In the genomic region with DNA sequence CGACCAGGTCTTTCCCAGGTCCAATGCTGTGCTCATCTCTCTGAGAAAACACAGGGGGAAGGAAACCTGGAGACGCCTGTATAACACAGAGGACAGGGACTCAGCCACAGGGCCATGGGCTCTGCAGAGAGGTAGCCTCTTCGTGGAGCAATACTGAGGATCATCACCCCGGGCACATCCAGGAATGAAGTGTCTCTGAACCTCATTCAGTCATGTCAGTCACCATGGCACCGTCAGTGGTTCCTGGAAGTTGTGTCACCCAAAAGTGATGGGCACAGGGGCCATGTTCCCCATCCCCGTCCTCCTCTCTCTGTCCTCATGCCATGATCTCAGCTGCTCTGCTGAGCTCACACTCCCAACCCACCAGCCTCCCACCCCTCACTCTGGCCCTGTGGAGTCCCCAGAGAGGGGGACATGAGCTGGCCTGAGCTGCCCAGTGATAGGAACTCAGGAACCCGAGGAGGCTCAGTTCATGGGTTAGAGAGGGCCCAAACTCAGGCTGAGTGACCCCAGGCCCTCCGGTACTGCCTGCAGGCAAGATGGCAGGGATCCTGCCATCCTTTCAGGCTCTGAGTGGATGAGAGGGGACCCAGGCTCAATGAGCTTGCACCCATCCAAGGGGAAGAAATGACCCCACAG, we compare ENCODE assay signal across 18 cellular contexts.
"Had no signal": no experiment of that assay in that cellular context is flagged by ENCODE, and none has a peak within 500 bp of the region (broad histone marks: within the 10 kb centered on the region; RNA-seq: fewer than 3 reads in every experiment).

No MANE protein-coding gene starts in this region.

- ATAC-seq: activated CD4-positive, CD25-positive, alpha-beta regulatory T cell treated with anti-CD3 and anti-CD28 coated beads, Interleukin-2, amount 50 U/mL, for 24 hours; activated CD8-positive, alpha-beta T cell treated with anti-CD3 and anti-CD28 coated beads, Interleukin-2, amount 10 ng/mL, durations not matched to agents 7 days and 5 days; PC-3 had no signal

- H3K27me3 ChIP-seq: adrenal gland had no signal

- DNase-seq: activated CD4-positive, alpha-beta T cell treated with anti-CD3 and anti-CD28 coated beads for 4 hours; activated CD8-positive, alpha-beta memory T cell treated with anti-CD3 and anti-CD28 coated beads, Interleukin-2, amount 50 U/mL, for 48 hours; activated CD8-positive, alpha-beta T cell treated with anti-CD3 and anti-CD28 coated beads, Interleukin-2, amount 10 ng/mL, durations not matched to agents 7 days and 5 days; activated naive CD4-positive, alpha-beta T cell treated with anti-CD3 and anti-CD28 coated beads, Interleukin-2, amount 50 U/mL, for 16 hours; activated naive CD8-positive, alpha-beta T cell treated with anti-CD3 and anti-CD28 coated beads, Interleukin-2, amount 10 ng/mL, durations not matched to agents 7 days and 5 days; activated T-cell treated with anti-CD3 and anti-CD28 coated beads, Interleukin-2, amount 50 U/mL, for 1 hour; adrenal gland; anterior cingulate cortex; caudate nucleus; MM.1S; NCI-H1105; NCI-H1436; NCI-H1694 treated with DMSO at 0.1 percent for 48 hours; NCI-H2081; NCI-H524; PC-3; SHP77 treated with DMSO at 0.1 percent for 48 hours had no signal

- H3K27ac ChIP-seq: adrenal gland had no signal

- H3K4me3 ChIP-seq: adrenal gland had no signal

- H3K9me3 ChIP-seq: adrenal gland had no signal

- H3K36me3 ChIP-seq: adrenal gland had no signal
